In the genomic region with DNA sequence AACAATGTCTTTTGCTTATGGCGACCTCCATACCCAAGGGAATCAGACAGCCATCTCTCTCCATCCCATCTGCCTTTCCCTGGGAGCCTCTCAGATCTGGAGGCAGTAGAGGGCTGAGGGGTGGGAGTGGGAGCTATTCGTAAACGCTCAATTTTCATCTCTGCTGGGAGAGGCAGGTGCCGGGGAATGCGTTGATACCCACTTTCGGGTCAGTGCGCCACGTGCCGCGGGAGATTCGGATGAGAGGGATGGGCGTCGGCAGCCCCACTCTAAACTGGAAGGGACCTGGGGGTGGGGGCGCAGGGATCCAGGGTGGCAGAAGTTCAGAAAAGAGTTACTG, we compare ENCODE assay signal across 11 cellular contexts. TPM values are rescaled to one million over a fixed set of nuclear protein-coding genes. Genes with fewer than 3 reads are reported as not detected.
A peak's percentile ranks its signal among the peaks of the same experiment; 100 is the strongest.
DNase-seq lines count a peak whose midpoint lies in the region; ATAC-seq, FAIRE-seq and TF ChIP-seq lines count a peak whose summit lies in the region.
"Had no signal": no experiment of that assay in that cellular context is flagged by ENCODE, and none has a peak within 500 bp of the region (broad histone marks: within the 10 kb centered on the region; RNA-seq: fewer than 3 reads in every experiment).

No MANE protein-coding gene starts in this region.

- no peaks in the 10 kb centered on the region for H3K9me3 Mint-ChIP-seq in naive B cell

- H3K4me2 ChIP-seq in HepG2 (ENCODE audit: low read depth, low read length): no peak overlapping the region

- peaks cover 42 to 87% (median 79%) of the 10 kb centered on the region in 3 donors for H3K27me3 Mint-ChIP-seq in naive B cell

- WGBS in heart left ventricle, 4 donors: 24 to 34% (median 29%) methylated on average over 14 of the region's 14 CpGs
- 24 to 31% methylated on average over 14 of the region's 14 CpGs for WGBS in upper lobe of left lung, 2 donors
- WGBS in HepG2 (ENCODE audit: low lambda C conversion rate): 31% methylated on average over 14 of the region's 14 CpGs

- H3K27ac ChIP-seq in heart left ventricle: peak overlapping the region in 1 of 12 donors; percentile 49
- H3K27ac ChIP-seq in breast epithelium: peak overlapping the region in 1 of 2 donors; percentile 3
- peak overlapping the region in 3 of 4 donors; percentile 70 to 87 (median 78) for H3K27ac ChIP-seq in upper lobe of left lung
- no peak overlapping the region for H3K27ac ChIP-seq in HepG2 (ENCODE audit: extremely low read length, insufficient read depth, low read length)
- H3K27ac ChIP-seq: adrenal gland had no signal

- ATAC-seq in heart left ventricle: no peak
- ATAC-seq in left ventricle myocardium superior: no peak
- no peak for ATAC-seq in naive B cell (ENCODE audit: low read depth in 2 of 2)
- no peak for ATAC-seq in upper lobe of left lung (ENCODE audit: low FRiP score in 2 of 2)
- no peak for ATAC-seq in HG02571 (IDR thresholded peaks at IDR 0.05; ENCODE audit: unreplicated experiment)
- ATAC-seq in HepG2: no peak

- TF ChIP-seq RAD21 in HepG2 (CRISPR knock-in tag; IDR thresholded peaks at IDR 0.05): no peak

- no peak for TF ChIP-seq CTCF in heart left ventricle (IDR thresholded peaks at IDR 0.05)
- TF ChIP-seq CTCF in breast epithelium (IDR thresholded peaks at IDR 0.05): no peak
- no peak for TF ChIP-seq CTCF in upper lobe of left lung (IDR thresholded peaks at IDR 0.05)
- no peak for TF ChIP-seq CTCF in HepG2 (CRISPR knock-in tag; IDR thresholded peaks at IDR 0.05)

- intact Hi-C loops in heart left ventricle (cut with DNase I): loop anchor here in 5 of 10 donors (2.0 to 5.0 kb wide), 3 partner anchors 35 to 215 kb away; no protein-coding TSS in a partner anchor
- intact Hi-C loops in left ventricle myocardium superior (cut with micrococcal nuclease): loop anchor here (10.0 kb wide), 1 partner anchor 212 kb away; no protein-coding TSS in a partner anchor
- intact Hi-C loops in breast epithelium (cut with DNase I; ENCODE audit: low total_unique reads): no loop called here
- intact Hi-C loops in HepG2 (cut with micrococcal nuclease; ENCODE audit: unreplicated experiment): no loop called here

- TF ChIP-seq POLR2A in heart left ventricle (IDR thresholded peaks at IDR 0.05) (no peak), breast epithelium (IDR thresholded peaks at IDR 0.05) (no peak), upper lobe of left lung (IDR thresholded peaks at IDR 0.05) (no peak), HepG2 (IDR thresholded peaks at IDR 0.05; ENCODE audit: insufficient read depth in 1 of 2, low read depth in 2 of 2, low read length in 2 of 2) (no peak)

- DNase-seq in heart left ventricle (peak in 1 of 5 donors; percentile 33), left ventricle myocardium superior (no peak), breast epithelium (ENCODE audit: low spot score in 2 of 2) (no peak), naive B cell (no peak), upper lobe of left lung (peak in 1 of 2 donors; percentile 25), NCI-H1436 treated with DMSO at 0.1 percent for 48 hours (lab: John Stamatoyannopoulos, UW) (no peak), HepG2 (ENCODE audit: low spot score) (no peak)
- DNase-seq: adrenal gland, NCI-H526 treated with DMSO at 0.1 percent for 48 hours had no signal

- TF ChIP-seq EP300 in upper lobe of left lung (IDR thresholded peaks at IDR 0.05): no peak
- no peak for TF ChIP-seq EP300 in HepG2 (IDR thresholded peaks at IDR 0.05; ENCODE audit: low read depth in 2 of 2, low read length in 2 of 2)
- no peak for TF ChIP-seq EP300 in HepG2 (CRISPR knock-in tag; IDR thresholded peaks at IDR 0.05; ENCODE audit: borderline replicate concordance)

- no peak for FAIRE-seq in HepG2 (lab: Jason Lieb, UNC)
- FAIRE-seq: endometrium had no signal

- H3K4me1 ChIP-seq in heart left ventricle (peaks cover 0 to 32% (median 14%) of the 10 kb centered on the region in 12 donors), breast epithelium (peaks cover 7 to 14% of the 10 kb centered on the region in 2 donors), upper lobe of left lung (peaks cover 10 to 23% (median 14%) of the 10 kb centered on the region in 4 donors), HepG2 (ENCODE audit: insufficient read depth, low read length) (no peaks in the 10 kb centered on the region)

- H3K9me3 ChIP-seq in heart left ventricle (no peaks in the 10 kb centered on the region), breast epithelium (no peaks in the 10 kb centered on the region), upper lobe of left lung (no peaks in the 10 kb centered on the region), HepG2 (ENCODE audit: low read length) (no peaks in the 10 kb centered on the region)
- H3K9me3 ChIP-seq: adrenal gland had no signal

- H3K4me1 Mint-ChIP-seq in naive B cell: peaks cover 10 to 17% (median 15%) of the 10 kb centered on the region in 3 donors

- no peaks in the 10 kb centered on the region for H3K79me2 ChIP-seq in HepG2 (ENCODE audit: insufficient read depth, low read length)

- H4K20me1 ChIP-seq in HepG2 (ENCODE audit: insufficient read depth, low read length): no peaks in the 10 kb centered on the region

- BruUV-seq in HepG2 (replicated peaks; lab: Mats Ljungman, UMichigan): no TSS peak

- in situ Hi-C loops in HepG2 (cut with HindIII; ENCODE audit: extremely low pct_ligation_motif_present, low pct_unique_long_range_greater_than_20kb): no loop called here

- peak overlapping the region in 7 of 8 donors; percentile 9 to 90 (median 58) for H3K4me3 Mint-ChIP-seq in naive B cell

- no peak overlapping the region for H3K9ac ChIP-seq in HepG2 (ENCODE audit: insufficient read depth, low read depth, low read length)

- POLR2A ChIA-PET in HepG2 (lab: Yijun Ruan, JAX): no interaction called here

- CTCF ChIA-PET in HepG2 (lab: Yijun Ruan, JAX; ENCODE audit: low intra/inter-chr PET ratio, low total read pairs): no interaction called here

- H3K27me3 ChIP-seq in heart left ventricle: peaks cover 0 to 55% (median 12%) of the 10 kb centered on the region in 9 donors
- peaks cover 0 to 31% of the 10 kb centered on the region in 2 donors for H3K27me3 ChIP-seq in breast epithelium
- peaks cover 0 to 23% (median 11%) of the 10 kb centered on the region in 4 donors for H3K27me3 ChIP-seq in upper lobe of left lung
- peaks cover 8 to 75% of the 10 kb centered on the region in 2 experiments; a peak in 4 of 5 replicates for H3K27me3 ChIP-seq in HepG2 (ENCODE audit: control insufficient read depth in 1 of 2, insufficient read depth in 2 of 2, low read length in 2 of 2)

- H3K36me3 Mint-ChIP-seq in naive B cell: no peaks in the 10 kb centered on the region

- no peak overlapping the region for H2AFZ ChIP-seq in HepG2 (ENCODE audit: low read length)

- H3K36me3 ChIP-seq in heart left ventricle (no peaks in the 10 kb centered on the region), breast epithelium (no peaks in the 10 kb centered on the region), upper lobe of left lung (no peaks in the 10 kb centered on the region), HepG2 (replicated peaks in 1 of 2; ENCODE audit: control insufficient read depth in 1 of 2, insufficient read depth in 2 of 2, low read length in 2 of 2) (no peaks in the 10 kb centered on the region)
- H3K36me3 ChIP-seq: adrenal gland had no signal

- no peak overlapping the region for H3K27ac Mint-ChIP-seq in naive B cell

- peak overlapping the region in 10 of 12 donors; percentile 35 to 59 (median 50) for H3K4me3 ChIP-seq in heart left ventricle
- H3K4me3 ChIP-seq in breast epithelium: peak overlapping the region; percentile 30 to 81 (median 49)
- peak overlapping the region in 3 of 4 donors; percentile 47 to 53 (median 51) for H3K4me3 ChIP-seq in upper lobe of left lung
- no peak overlapping the region for H3K4me3 ChIP-seq in HepG2 (replicated peaks in 1 of 3; ENCODE audit: insufficient read depth in 1 of 3, low read depth in 2 of 3, low read length in 3 of 3)

RNA-seq across cellular contexts. Expression of a gene that starts 1.4 kb away (rescaled TPM):
- total RNA-seq in heart left ventricle (1 to 10 TPM in 4 of 9 donors, under 1 TPM in 5; 0.12 to 2.8 (median 0.87) TPM), left ventricle myocardium superior (0.42 TPM), breast epithelium (1 to 10 TPM in 1 of 3 donors, under 1 TPM in 2; 0.32 to 2.0 (median 0.44) TPM), upper lobe of left lung (10 to 100 TPM; 13.0 to 52.3 (median 21.5) TPM), HepG2 (2016; rRNA removed; fragmentation: Illumina TruSeq; extraction: Trizol) (not detected in 2 replicates)
- polyA plus RNA-seq in heart left ventricle (1 to 10 TPM in 1 of 2 donors, under 1 TPM in 1; 0.30 to 1.7 TPM), naive B cell (ENCODE audit: low read depth in 6 of 6) (under 1 TPM in 1 of 6 donors, not detected in 5; 0.13 TPM), HepG2 (2011; rRNA removed) (not detected in 2 replicates)
- total RNA-seq in HepG2 (2016; cell fraction: cytosol; rRNA removed; fragmentation: Illumina TruSeq; extraction: Trizol; ENCODE audit: low read depth): not detected in 2 replicates
- total RNA-seq in HepG2 (2016; cell fraction: insoluble cytoplasmic fraction; rRNA removed; fragmentation: Illumina TruSeq; extraction: Trizol): not detected in 2 replicates
- not detected in 2 replicates for total RNA-seq in HepG2 (2016; cell fraction: membrane; rRNA removed; fragmentation: Illumina TruSeq; extraction: Trizol)
- not detected in 2 replicates for total RNA-seq in HepG2 (2016; cell fraction: nucleus; rRNA removed; fragmentation: Illumina TruSeq; extraction: Trizol)
- polyA plus RNA-seq in HepG2 (2011; cell fraction: cytosol; rRNA removed): not detected in 2 replicates
- not detected in 2 replicates for polyA plus RNA-seq in HepG2 (2011; cell fraction: nucleus; rRNA removed)
- not detected in 2 replicates for polyA plus RNA-seq in HepG2 (2012)
- not detected in 2 replicates for polyA plus RNA-seq in HepG2 (2016; cell fraction: cytosol; fragmentation: Illumina TruSeq; extraction: Trizol; ENCODE audit: low read depth)
- polyA plus RNA-seq in HepG2 (2016; cell fraction: insoluble cytoplasmic fraction; fragmentation: Illumina TruSeq; extraction: Trizol; ENCODE audit: low read depth): not detected in 2 replicates
- not detected in 2 replicates for polyA plus RNA-seq in HepG2 (2016; cell fraction: membrane; fragmentation: Illumina TruSeq; extraction: Trizol; ENCODE audit: low read depth)
- polyA plus RNA-seq in HepG2 (2016; cell fraction: nucleus; fragmentation: Illumina TruSeq; extraction: Trizol; ENCODE audit: insufficient read depth, low read depth): not detected in 2 replicates
- polyA minus RNA-seq in HepG2 (2011; rRNA and poly(A)+ RNA removed; ENCODE audit: low replicate concordance): not detected in 2 replicates
- polyA minus RNA-seq in HepG2 (2011; cell fraction: cytosol; rRNA and poly(A)+ RNA removed): not detected in 2 replicates
- polyA minus RNA-seq in HepG2 (2011; cell fraction: nucleus; rRNA and poly(A)+ RNA removed): not detected in 2 replicates

RNA-seq across cellular contexts. Expression of a gene that starts 21.4 kb away (rescaled TPM):
- 10 to 100 TPM in 8 of 9 donors, 1 to 10 TPM in 1; 5.3 to 36.5 (median 16.7) TPM for total RNA-seq in heart left ventricle
- polyA plus RNA-seq in heart left ventricle: 10 to 100 TPM; 11.4 to 71.0 TPM
- 34.4 TPM for total RNA-seq in left ventricle myocardium superior
- 10 to 100 TPM; 17.9 to 22.6 (median 21.9) TPM for total RNA-seq in breast epithelium
- not detected for polyA plus RNA-seq in naive B cell (ENCODE audit: low read depth in 6 of 6)
- total RNA-seq in upper lobe of left lung: 10 to 100 TPM in 2 of 6 donors, 1 to 10 TPM in 4; 2.5 to 23.0 (median 7.2) TPM
- total RNA-seq in HepG2 (2016; rRNA removed; fragmentation: Illumina TruSeq; extraction: Trizol): 0.02 TPM in 1 of 2 replicates, not detected in the other
- total RNA-seq in HepG2 (2016; cell fraction: cytosol; rRNA removed; fragmentation: Illumina TruSeq; extraction: Trizol; ENCODE audit: low read depth): not detected in 2 replicates
- total RNA-seq in HepG2 (2016; cell fraction: insoluble cytoplasmic fraction; rRNA removed; fragmentation: Illumina TruSeq; extraction: Trizol): not detected in 2 replicates
- not detected in 2 replicates for total RNA-seq in HepG2 (2016; cell fraction: membrane; rRNA removed; fragmentation: Illumina TruSeq; extraction: Trizol)
- total RNA-seq in HepG2 (2016; cell fraction: nucleus; rRNA removed; fragmentation: Illumina TruSeq; extraction: Trizol): not detected in 2 replicates
- 0.01 TPM in 1 of 2 replicates, not detected in the other for polyA plus RNA-seq in HepG2 (2011; rRNA removed)
- polyA plus RNA-seq in HepG2 (2011; cell fraction: cytosol; rRNA removed): not detected in 2 replicates
- polyA plus RNA-seq in HepG2 (2011; cell fraction: nucleus; rRNA removed): not detected in 2 replicates
- polyA plus RNA-seq in HepG2 (2012): not detected in 2 replicates
- not detected in 2 replicates for polyA plus RNA-seq in HepG2 (2016; cell fraction: cytosol; fragmentation: Illumina TruSeq; extraction: Trizol; ENCODE audit: low read depth)
- polyA plus RNA-seq in HepG2 (2016; cell fraction: insoluble cytoplasmic fraction; fragmentation: Illumina TruSeq; extraction: Trizol; ENCODE audit: low read depth): not detected in 2 replicates
- polyA plus RNA-seq in HepG2 (2016; cell fraction: membrane; fragmentation: Illumina TruSeq; extraction: Trizol; ENCODE audit: low read depth): not detected in 2 replicates
- polyA plus RNA-seq in HepG2 (2016; cell fraction: nucleus; fragmentation: Illumina TruSeq; extraction: Trizol; ENCODE audit: insufficient read depth, low read depth): not detected in 2 replicates
- 0.63 TPM in 1 of 2 replicates, not detected in the other for polyA minus RNA-seq in HepG2 (2011; rRNA and poly(A)+ RNA removed; ENCODE audit: low replicate concordance)
- not detected in 2 replicates for polyA minus RNA-seq in HepG2 (2011; cell fraction: cytosol; rRNA and poly(A)+ RNA removed)
- not detected in 2 replicates for polyA minus RNA-seq in HepG2 (2011; cell fraction: nucleus; rRNA and poly(A)+ RNA removed)

Comparison
In these comparisons a context has a peak if more than half of its experiments do, and no peak if none do; other contexts are left out.
1. H3K4me3 ChIP-seq: peak in heart left ventricle (10 of 12), breast epithelium (3 of 3) and upper lobe of left lung (3 of 4); none in HepG2 (0 of 3).